Comparison of ENCODE assay signal across 8 cellular contexts in genomic region chr10:127867805-127868204, GRCh38. TPM values are rescaled to one million over a fixed set of nuclear protein-coding genes. Genes with fewer than 3 reads are reported as not detected.
"Had no signal": no experiment of that assay in that cellular context is flagged by ENCODE, and none has a peak within 500 bp of the region (broad histone marks: within the 10 kb centered on the region; RNA-seq: fewer than 3 reads in every experiment).

No MANE protein-coding gene starts in this region.

- H3K27ac ChIP-seq: HL-60 had no signal

- ATAC-seq: K562 had no signal

- DNase-seq: IMR-90, KBM-7, KG1 had no signal

- FAIRE-seq: HTR-8/SVneo, K562 had no signal

- H3K4me3 ChIP-seq: K562 had no signal

RNA-seq across cellular contexts. Expression of gene CLRN3, which starts 24.9 kb away (rescaled TPM):
- total RNA-seq: HT1080, IMR-90, K562 had no signal
- polyA plus RNA-seq: IgD-negative memory B cell, IMR-90, K562 had no signal
